18 cellular contexts compared by ENCODE assay signal in the genomic region with DNA sequence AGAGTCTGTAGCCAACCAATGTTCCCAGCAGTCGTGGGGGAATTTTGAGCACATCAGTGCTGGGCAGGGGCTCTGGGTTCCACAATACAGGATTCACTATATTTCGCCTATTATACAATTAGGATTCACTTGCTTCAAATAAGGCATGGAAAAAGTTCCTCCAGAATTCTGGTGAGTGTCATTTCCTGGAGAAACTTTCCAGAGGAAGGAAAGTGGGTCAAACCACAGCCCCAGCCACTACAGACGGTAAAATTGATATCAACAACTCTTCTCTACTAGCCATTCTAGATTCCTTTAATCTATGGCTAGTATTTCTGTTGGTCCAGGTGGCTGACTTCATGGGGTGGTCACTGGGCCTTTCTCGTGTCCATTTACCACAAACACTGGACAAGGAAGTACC. TPM values are rescaled to one million over a fixed set of nuclear protein-coding genes. Genes with fewer than 3 reads are reported as not detected.
DNase-seq lines count a peak whose midpoint lies in the region; ATAC-seq and TF ChIP-seq lines count a peak whose summit lies in the region.
"Had no signal": no experiment of that assay in that cellular context is flagged by ENCODE, and none has a peak within 500 bp of the region (broad histone marks: within the 10 kb centered on the region; RNA-seq: fewer than 3 reads in every experiment).

No MANE protein-coding gene starts in this region.

- TF ChIP-seq CTCF in heart left ventricle (IDR thresholded peaks at IDR 0.05) (no peak), right atrium auricular region (IDR thresholded peaks at IDR 0.05) (no peak), thyroid gland (IDR thresholded peaks at IDR 0.05) (no peak), foreskin keratinocyte (conservative IDR thresholded peaks at IDR 0.05) (no peak), Calu3 (IDR thresholded peaks at IDR 0.05; ENCODE audit: unreplicated experiment) (no peak)

- peak overlapping the region; percentile 46 for H3K27ac Mint-ChIP-seq in activated naive CD8-positive, alpha-beta T cell treated with anti-CD3 and anti-CD28 coated beads, Interleukin-2, amount 50 U/mL, for 24 hours
- H3K27ac Mint-ChIP-seq in Calu3 (ENCODE audit: unreplicated experiment): no peak overlapping the region
- H3K27ac Mint-ChIP-seq: activated CD4-positive, alpha-beta T cell treated with anti-CD3 and anti-CD28 coated beads for 36 hours had no signal

- DNase-seq in heart left ventricle (no peak), cardiac septum (ENCODE audit: low spot score) (no peak), right atrium auricular region (ENCODE audit: low spot score) (no peak), thyroid gland (no peak), foreskin keratinocyte (no peak), mucosa of gallbladder (ENCODE audit: low spot score) (no peak), Calu3 (no peak)
- no peak for DNase-seq in activated naive CD8-positive, alpha-beta T cell treated with anti-CD3 and anti-CD28 coated beads, Interleukin-2, amount 50 U/mL, for 24 hours
- DNase-seq: activated CD4-positive, alpha-beta T cell treated with anti-CD3 and anti-CD28 coated beads for 36 hours; activated CD8-positive, alpha-beta memory T cell treated with anti-CD3 and anti-CD28 coated beads, Interleukin-2, amount 50 U/mL, for 48 hours; activated naive CD4-positive, alpha-beta T cell treated with anti-CD3 and anti-CD28 coated beads, Interleukin-2, amount 50 U/mL, for 16 hours; Caco-2; effector CD8-positive, alpha-beta T cell; GOT3; left lung; NCI-H1436 treated with DMSO at 0.1 percent for 48 hours; NCI-H226; substantia nigra had no signal

- peaks cover 0 to 66% (median 21%) of the 10 kb centered on the region in 12 donors for H3K4me1 ChIP-seq in heart left ventricle
- H3K4me1 ChIP-seq in right atrium auricular region: peaks cover 0 to 44% of the 10 kb centered on the region in 2 donors
- H3K4me1 ChIP-seq in thyroid gland: peaks cover 0 to 4% of the 10 kb centered on the region in 2 donors
- peaks cover 6% of the 10 kb centered on the region for H3K4me1 ChIP-seq in foreskin keratinocyte
- H3K4me1 ChIP-seq: Caco-2 had no signal

- H3K27ac ChIP-seq in heart left ventricle (peak overlapping the region in 8 of 12 donors; percentile 11 to 66 (median 30)), right atrium auricular region (peak overlapping the region; percentile 51 to 63), thyroid gland (peak overlapping the region in 2 of 3 donors; percentile 27 to 30), foreskin keratinocyte (no peak overlapping the region)

- 50 to 64% (median 54%) methylated on average over 4 of the region's 4 CpGs for WGBS in heart left ventricle, 4 donors
- WGBS in thyroid gland, 2 donors: 72 to 76% methylated on average over 4 of the region's 4 CpGs

- no peaks in the 10 kb centered on the region for H3K27me3 ChIP-seq in heart left ventricle
- H3K27me3 ChIP-seq in right atrium auricular region: no peaks in the 10 kb centered on the region
- H3K27me3 ChIP-seq in thyroid gland: no peaks in the 10 kb centered on the region
- H3K27me3 ChIP-seq in foreskin keratinocyte: no peaks in the 10 kb centered on the region
- H3K27me3 ChIP-seq: left lung had no signal

- H3K9me3 ChIP-seq in heart left ventricle: no peaks in the 10 kb centered on the region
- no peaks in the 10 kb centered on the region for H3K9me3 ChIP-seq in right atrium auricular region
- H3K9me3 ChIP-seq in thyroid gland: no peaks in the 10 kb centered on the region
- H3K9me3 ChIP-seq: Caco-2, left lung had no signal

- no peak overlapping the region for H3K4me3 ChIP-seq in heart left ventricle
- no peak overlapping the region for H3K4me3 ChIP-seq in right atrium auricular region
- no peak overlapping the region for H3K4me3 ChIP-seq in thyroid gland (replicated peaks in 1 of 3)
- H3K4me3 ChIP-seq: left lung had no signal

- BruUV-seq in Calu3 (replicated peaks; lab: Mats Ljungman, UMichigan): no TSS peak

- H3K4me3 Mint-ChIP-seq in activated naive CD8-positive, alpha-beta T cell treated with anti-CD3 and anti-CD28 coated beads, Interleukin-2, amount 50 U/mL, for 24 hours: no peak overlapping the region
- no peak overlapping the region for H3K4me3 Mint-ChIP-seq in Calu3 (ENCODE audit: low read depth, unreplicated experiment)
- H3K4me3 Mint-ChIP-seq: activated CD4-positive, alpha-beta T cell treated with anti-CD3 and anti-CD28 coated beads for 36 hours had no signal

- no peaks in the 10 kb centered on the region for H3K27me3 Mint-ChIP-seq in activated naive CD8-positive, alpha-beta T cell treated with anti-CD3 and anti-CD28 coated beads, Interleukin-2, amount 50 U/mL, for 24 hours
- no peaks in the 10 kb centered on the region for H3K27me3 Mint-ChIP-seq in Calu3 (ENCODE audit: unreplicated experiment)
- H3K27me3 Mint-ChIP-seq: activated CD4-positive, alpha-beta T cell treated with anti-CD3 and anti-CD28 coated beads for 36 hours had no signal

- peaks cover 0 to 5% (median 0%) of the 10 kb centered on the region in 9 donors for H3K36me3 ChIP-seq in heart left ventricle
- H3K36me3 ChIP-seq in right atrium auricular region: peaks cover 5% of the 10 kb centered on the region
- no peaks in the 10 kb centered on the region for H3K36me3 ChIP-seq in thyroid gland
- H3K36me3 ChIP-seq: left lung had no signal

- intact Hi-C loops in heart left ventricle (cut with DNase I): no loop called here
- intact Hi-C loops in cardiac septum (cut with DNase I): no loop called here
- intact Hi-C loops in thyroid gland (cut with DNase I): no loop called here
- intact Hi-C loops in Calu3 (cut with micrococcal nuclease; ENCODE audit: unreplicated experiment): no loop called here

- no peak for TF ChIP-seq POLR2A in heart left ventricle (IDR thresholded peaks at IDR 0.05)
- TF ChIP-seq POLR2A in thyroid gland (IDR thresholded peaks at IDR 0.05): no peak

- CTCF ChIA-PET in Calu3 (lab: Charles Lee): no interaction called here

- H3K9me3 Mint-ChIP-seq in activated naive CD8-positive, alpha-beta T cell treated with anti-CD3 and anti-CD28 coated beads, Interleukin-2, amount 50 U/mL, for 24 hours: no peaks in the 10 kb centered on the region
- no peaks in the 10 kb centered on the region for H3K9me3 Mint-ChIP-seq in Calu3 (ENCODE audit: low read depth, unreplicated experiment)

- ATAC-seq in heart left ventricle: peak; percentile 18 to 83 (median 39)
- no peak for ATAC-seq in activated naive CD8-positive, alpha-beta T cell treated with anti-CD3 and anti-CD28 coated beads, Interleukin-2, amount 50 U/mL, for 24 hours
- ATAC-seq in foreskin keratinocyte: no peak
- ATAC-seq: left lung had no signal

- H3K36me3 Mint-ChIP-seq in activated naive CD8-positive, alpha-beta T cell treated with anti-CD3 and anti-CD28 coated beads, Interleukin-2, amount 50 U/mL, for 24 hours (ENCODE audit: low read depth): peaks cover 10% of the 10 kb centered on the region
- H3K36me3 Mint-ChIP-seq in Calu3 (ENCODE audit: insufficient read depth, unreplicated experiment): no peaks in the 10 kb centered on the region

- H3K4me1 Mint-ChIP-seq in activated naive CD8-positive, alpha-beta T cell treated with anti-CD3 and anti-CD28 coated beads, Interleukin-2, amount 50 U/mL, for 24 hours: peaks cover 89% of the 10 kb centered on the region
- H3K4me1 Mint-ChIP-seq in Calu3 (ENCODE audit: low read depth, unreplicated experiment): no peaks in the 10 kb centered on the region

RNA-seq across cellular contexts. Expression of gene MYCBP2, which starts 10.5 kb away (rescaled TPM):
- 10 to 100 TPM; 32.9 to 85.6 (median 64.9) TPM for total RNA-seq in heart left ventricle
- 10 to 100 TPM; 15.7 to 30.7 TPM for polyA plus RNA-seq in heart left ventricle
- 62.1 TPM for total RNA-seq in cardiac septum
- total RNA-seq in right atrium auricular region: 10 to 100 TPM; 78.6 to 91.2 TPM
- 100 to 1,000 TPM; 115 to 165 (median 131) TPM for total RNA-seq in thyroid gland
- total RNA-seq in foreskin keratinocyte: 65.2 and 65.7 TPM in 2 replicates
- polyA plus RNA-seq in foreskin keratinocyte: 15.5 and 16.3 TPM in 2 replicates
- 71.8 TPM for total RNA-seq in mucosa of gallbladder
- 22.0 and 22.6 TPM in 2 replicates for total RNA-seq in Calu3 (2022)

Comparison
In these comparisons a context has a peak if more than half of its experiments do, and no peak if none do; other contexts are left out.
1. ATAC-seq: peak in heart left ventricle (4 of 4); none in activated naive CD8-positive, alpha-beta T cell treated with anti-CD3 and anti-CD28 coated beads, Interleukin-2, amount 50 U/mL, for 24 hours (single experiment) and foreskin keratinocyte (single experiment).